In the genomic region with DNA sequence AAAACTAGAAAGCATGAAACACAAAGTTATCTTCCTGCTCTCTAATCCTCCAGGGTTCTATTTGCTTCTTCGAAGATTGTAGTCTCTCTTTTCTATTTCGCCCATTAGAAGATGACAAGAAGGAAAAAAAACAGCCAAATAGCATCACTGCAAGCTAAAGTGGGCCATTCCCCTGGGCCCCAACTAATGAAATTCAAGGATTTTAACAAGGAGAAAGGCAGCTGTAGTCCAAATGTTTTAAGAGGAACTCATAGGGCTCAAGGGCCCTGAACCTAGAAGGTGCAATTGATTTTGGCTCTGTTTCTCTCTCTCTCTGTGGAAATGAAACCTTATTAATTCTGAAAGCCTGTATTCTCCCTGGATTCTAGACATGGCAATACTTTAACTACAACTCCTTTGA, we compare ENCODE assay signal across 12 cellular contexts. TPM values are rescaled to one million over a fixed set of nuclear protein-coding genes. Genes with fewer than 3 reads are reported as not detected.
DNase-seq lines count a peak whose midpoint lies in the region; ATAC-seq, FAIRE-seq and TF ChIP-seq lines count a peak whose summit lies in the region.
"Had no signal": no experiment of that assay in that cellular context is flagged by ENCODE, and none has a peak within 500 bp of the region (broad histone marks: within the 10 kb centered on the region; RNA-seq: fewer than 3 reads in every experiment).

No MANE protein-coding gene starts in this region.

- no peaks in the 10 kb centered on the region for H4K20me1 ChIP-seq in GM23248 (ENCODE audit: insufficient read depth)

- H3K36me3 ChIP-seq in GM23248 (ENCODE audit: low read depth) (no peaks in the 10 kb centered on the region), adipocyte (ENCODE audit: control insufficient read depth, insufficient read depth, low read length, severe bottlenecking) (no peaks in the 10 kb centered on the region), skeletal muscle satellite cell (ENCODE audit: insufficient read depth, low read length) (no peaks in the 10 kb centered on the region)
- H3K36me3 ChIP-seq: neutrophil had no signal

- H3K27ac ChIP-seq in GM23248, result peak overlapping the region; percentile 98
- H3K27ac ChIP-seq: C4-2B, neutrophil had no signal

- peak; percentile 34 to 41 for ATAC-seq in left cardiac atrium
- ATAC-seq in HG03039 (IDR thresholded peaks at IDR 0.05; ENCODE audit: unreplicated experiment), result no peak

- H3K79me2 ChIP-seq in GM23248 (ENCODE audit: insufficient read depth), result no peaks in the 10 kb centered on the region

- TF ChIP-seq CTCF in D721Med (IDR thresholded peaks at IDR 0.05; ENCODE audit: insufficient read depth, missing control alignments), result no peak

- H3K4me3 ChIP-seq in GM23248 (peak overlapping the region; percentile 51; the same call in 1 of the 2 replicates), adipocyte (ENCODE audit: low read length) (peak overlapping the region; percentile 67), skeletal muscle satellite cell (ENCODE audit: low read length) (no peak overlapping the region)

- H3K4me2 ChIP-seq in GM23248 (ENCODE audit: unreplicated experiment) (peak overlapping the region; percentile 79), skeletal muscle satellite cell (ENCODE audit: low read length) (peak overlapping the region; percentile 65)

- no peaks in the 10 kb centered on the region for H3K9me3 ChIP-seq in GM23248 (ENCODE audit: low read depth)
- H3K9me3 ChIP-seq in adipocyte (ENCODE audit: control insufficient read depth, low read length), result no peaks in the 10 kb centered on the region
- H3K9me3 ChIP-seq in skeletal muscle satellite cell (replicated peaks; ENCODE audit: low read length), result no peaks in the 10 kb centered on the region
- H3K9me3 ChIP-seq: neutrophil had no signal

- H3K27me3 ChIP-seq in GM23248 (replicated peaks; ENCODE audit: insufficient read depth) (no peaks in the 10 kb centered on the region), adipocyte (replicated peaks; ENCODE audit: control insufficient read depth, insufficient read depth, low read length) (no peaks in the 10 kb centered on the region), skeletal muscle satellite cell (ENCODE audit: control insufficient read depth, insufficient read depth, low read length) (no peaks in the 10 kb centered on the region)
- H3K27me3 ChIP-seq: neutrophil had no signal

- intact Hi-C loops in left cardiac atrium (cut with DNase I), result no loop called here

- H2AFZ ChIP-seq in GM23248, result peak overlapping the region; percentile 48; the same call in 1 of the 2 replicates

- H3K9ac ChIP-seq in GM23248 (peak overlapping the region; percentile 80), adipocyte (ENCODE audit: low read length) (peak overlapping the region; percentile 85), skeletal muscle satellite cell (ENCODE audit: low read depth, low read length) (peak overlapping the region; percentile 84)

- WGBS in GM23248 (ENCODE audit: low coverage in 1 of 2, low lambda C conversion rate in 2 of 2, missing lambda C conversion rate in 2 of 2), 2 experiments, result 31 to 34% methylated on average over 2 of the region's 2 CpGs

- H3K9me2 ChIP-seq in GM23248 (ENCODE audit: insufficient read depth), result no peaks in the 10 kb centered on the region

- no peak for FAIRE-seq in D721Med (lab: Jason Lieb, UNC)

- H3K4me1 ChIP-seq in GM23248 (ENCODE audit: insufficient read depth) (peaks cover 54% of the 10 kb centered on the region), adipocyte (ENCODE audit: control insufficient read depth, insufficient read depth, low read length) (peaks cover 49% of the 10 kb centered on the region), skeletal muscle satellite cell (ENCODE audit: control insufficient read depth, insufficient read depth, low read length) (peaks cover 39% of the 10 kb centered on the region)

- in situ Hi-C loops in GM23248 (cut with MboI), result no loop called here

- peaks cover 44% of the 10 kb centered on the region for H3F3A ChIP-seq in GM23248 (ENCODE audit: insufficient read depth)

- DNase-seq in GM23248 (peak; percentile 51), adipocyte (ENCODE audit: low read depth) (peak; percentile 52), left cardiac atrium (no peak), T-helper 1 cell (no peak), D721Med (ENCODE audit: insufficient read length, low spot score) (no peak), cerebellar cortex (ENCODE audit: low spot score) (no peak)
- DNase-seq: NCI-H1694; stimulated activated CD4-positive, alpha-beta T cell treated with anti-CD3 and anti-CD28 coated beads, Interleukin-4, amount 100 ng/mL, for 4 hours had no signal

RNA-seq across cellular contexts. Expression of a gene that starts 53.6 kb away (rescaled TPM):
- 0.65 and 2.8 TPM in 2 replicates for total RNA-seq in GM23248 (2014; rRNA removed; shearing (Covaris generic))
- 0.23 and 0.41 TPM in 2 replicates for polyA plus RNA-seq in GM23248 (2016; fragmentation: Nextera tagmentation; extraction: Ambion mirVana)
- total RNA-seq in left cardiac atrium, result under 1 TPM; 0.84 to 0.91 TPM
- total RNA-seq in skeletal muscle satellite cell (2012; rRNA removed), result 0.76 and 1.5 TPM in 2 replicates

Comparison
In these comparisons a context has a peak if more than half of its experiments do, and no peak if none do; other contexts are left out.
1. DNase-seq: peak in GM23248 (single experiment) and adipocyte (single experiment); none in left cardiac atrium (single experiment), T-helper 1 cell (0 of 5), D721Med (single experiment) and cerebellar cortex (single experiment).
2. Peak in every context shown above with its lines, with median percentiles within 50 percentile points of each other: H3K9ac ChIP-seq.